ENCODE assay signal across 26 cellular contexts in genomic region chr4:151439320-151439719, GRCh38. TPM values are rescaled to one million over a fixed set of nuclear protein-coding genes. Genes with fewer than 3 reads are reported as not detected.
"Had no signal": no experiment of that assay in that cellular context is flagged by ENCODE, and none has a peak within 500 bp of the region (broad histone marks: within the 10 kb centered on the region; RNA-seq: fewer than 3 reads in every experiment).

No MANE protein-coding gene starts in this region.

- H3K4me3 ChIP-seq: esophagus squamous epithelium, heart right ventricle, ovary, skin epidermis, thoracic aorta had no signal

- H3K36me3 ChIP-seq: esophagus squamous epithelium, heart right ventricle, ovary, thoracic aorta had no signal

- DNase-seq: activated B cell treated with CpG ODN at 0.5 μM for 24 hours; activated CD4-positive, alpha-beta T cell treated with anti-CD3 and anti-CD28 coated beads, Interleukin-2, amount 50 U/mL, for 1 hour; activated CD8-positive, alpha-beta T cell treated with anti-CD3 and anti-CD28 coated beads, Interleukin-2, amount 10 ng/mL, durations not matched to agents 7 days and 5 days; activated naive CD4-positive, alpha-beta T cell; activated T-cell treated with anti-CD3 and anti-CD28 coated beads for 4 hours; activated T-cell treated with anti-CD3 and anti-CD28 coated beads, Interleukin-2, amount 50 U/mL, for 72 hours; dermis blood vessel endothelial cell; effector CD4-positive, alpha-beta T cell; esophagus squamous epithelium; foreskin melanocyte; heart right ventricle; naive B cell; ovary; stimulated activated CD4-positive, alpha-beta T cell treated with anti-CD3 and anti-CD28 coated beads, Interleukin-12 subunit alpha, Interleukin-12 subunit beta, amount 100 ng/mL, for 4 hours; stimulated activated CD4-positive, alpha-beta T cell treated with anti-CD3 and anti-CD28 coated beads, Interleukin-4, amount 100 ng/mL, for 24 hours; trophoblast cell had no signal

- FAIRE-seq: bronchial epithelial cell, endometrium, urothelium cell line had no signal

- H3K27me3 ChIP-seq: esophagus squamous epithelium, ovary had no signal

- H3K9me3 ChIP-seq: esophagus squamous epithelium, heart right ventricle, ovary, thoracic aorta had no signal

- H3K27ac ChIP-seq: epithelial cell of prostate, esophagus squamous epithelium, heart right ventricle, ovary, skin epidermis, thoracic aorta had no signal

- ATAC-seq: activated CD8-positive, alpha-beta T cell treated with anti-CD3 and anti-CD28 coated beads, Interleukin-2, amount 10 ng/mL, durations not matched to agents 7 days and 5 days; activated naive CD4-positive, alpha-beta T cell treated with anti-CD3 and anti-CD28 coated beads, Interleukin-2, amount 50 U/mL, for 72 hours; activated T-cell treated with anti-CD3 and anti-CD28 coated beads, Interleukin-2, amount 50 U/mL, for 72 hours; heart right ventricle; sciatic nerve; stimulated activated effector memory CD8-positive, alpha-beta T cell treated with anti-CD3 and anti-CD28 coated beads, Interleukin-12 subunit alpha, Interleukin-12 subunit beta, amount 100 ng/mL, for 72 hours had no signal

RNA-seq across cellular contexts. Expression of gene FHIP1A, which starts 30.3 kb away (rescaled TPM):
- total RNA-seq: activated CD8-positive, alpha-beta T cell treated with anti-CD3 and anti-CD28 coated beads, Interleukin-2, amount 10 ng/mL, durations not matched to agents 7 days and 5 days had no signal
- polyA plus RNA-seq: neural cell had no signal
